ENCODE assay signal across 1 cellular context in genomic region chr20:63741354-63741675, GRCh38.
TF ChIP-seq lines count a peak whose summit lies in the region.

No MANE protein-coding gene starts in this region.

TF ChIP-seq in IMR-90, 13 proteins besides CTCF, POLR2A, EP300 and RAD21 (continued from another document):
- TF ChIP-seq ELK1 (IDR thresholded peaks at IDR 0.05; ENCODE audit: borderline replicate concordance, low read depth, low read length): no peak
- no peak for TF ChIP-seq CHD1 (IDR thresholded peaks at IDR 0.05; ENCODE audit: low read depth, low read length)
- TF ChIP-seq FOS (IDR thresholded peaks at IDR 0.05; ENCODE audit: low read depth, low read length): no peak
- TF ChIP-seq RCOR1 (IDR thresholded peaks at IDR 0.05; ENCODE audit: insufficient replicate concordance, low read length): no peak
- no peak for TF ChIP-seq USF2 (IDR thresholded peaks at IDR 0.05; ENCODE audit: low read depth, low read length)
